ENCODE assay signal across 27 cellular contexts in the genomic region with DNA sequence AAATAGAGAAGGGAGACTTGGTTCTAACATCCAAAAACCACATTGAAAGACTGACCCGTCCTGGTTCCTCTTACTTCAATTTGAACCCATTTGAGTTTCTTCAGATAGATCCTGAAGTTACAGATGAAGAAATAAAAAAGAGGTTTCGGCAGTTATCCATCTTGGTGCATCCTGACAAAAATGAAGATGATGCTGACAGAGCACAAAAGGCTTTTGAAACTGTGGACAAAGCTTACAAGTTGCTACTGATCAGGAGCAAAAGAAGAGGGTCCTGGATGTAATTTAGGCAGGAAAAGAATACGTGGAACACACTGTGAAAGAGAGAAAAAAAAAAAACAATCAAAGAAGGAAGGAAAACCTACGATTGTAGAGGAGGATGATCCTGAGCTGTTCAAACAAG. TPM values are rescaled to one million over a fixed set of nuclear protein-coding genes. Genes with fewer than 3 reads are reported as not detected.
A peak's percentile ranks its signal among the peaks of the same experiment; 100 is the strongest.
DNase-seq lines count a peak whose midpoint lies in the region; ATAC-seq and TF ChIP-seq lines count a peak whose summit lies in the region.
"Had no signal": no experiment of that assay in that cellular context is flagged by ENCODE, and none has a peak within 500 bp of the region (broad histone marks: within the 10 kb centered on the region; RNA-seq: fewer than 3 reads in every experiment).

No MANE protein-coding gene starts in this region.

- BruUV-seq in Caco-2 (replicated peaks; lab: Mats Ljungman, UMichigan), result no TSS peak

- H3K27ac Mint-ChIP-seq in T-helper 2 cell treated with Interferon-gamma antibody and Interleukin-4, amounts not matched to agents 5 μg/mL and 100 μg/mL, for 36 hours, result no peak overlapping the region
- H3K27ac Mint-ChIP-seq in Caco-2 (ENCODE audit: unreplicated experiment) (no peak overlapping the region), nephron progenitor cell (no peak overlapping the region)
- H3K27ac Mint-ChIP-seq: activated CD4-positive, alpha-beta memory T cell treated with anti-CD3 and anti-CD28 coated beads, Interleukin-2, amount 10 ng/mL, durations not matched to agents 7 days and 5 days; immature natural killer cell; memory B cell had no signal

- H2AFZ ChIP-seq in OCI-LY1 (ENCODE audit: low read length) (peak overlapping the region; percentile 48; the same call in 1 of the 2 replicates), fibroblast of lung (ENCODE audit: low read length) (peak overlapping the region; percentile 79)

- H3K9me2 ChIP-seq in OCI-LY1 (ENCODE audit: low read depth, low read length), result no peaks in the 10 kb centered on the region

- H3K27me3 ChIP-seq in Caco-2 (replicated peaks; ENCODE audit: control insufficient read depth, insufficient read depth, low read length) (no peaks in the 10 kb centered on the region), OCI-LY1 (ENCODE audit: insufficient read depth, low read length) (no peaks in the 10 kb centered on the region), fibroblast of lung (ENCODE audit: control insufficient read depth, insufficient read depth, low read length) (no peaks in the 10 kb centered on the region)
- H3K27me3 ChIP-seq: ascending aorta, cardiac muscle cell, right atrium auricular region had no signal

- intact Hi-C loops in Caco-2 (cut with micrococcal nuclease; ENCODE audit: unreplicated experiment), result loop anchor here (10.0 kb wide), 2 partner anchors 385 to 1095 kb away; no protein-coding TSS in a partner anchor

- CTCF ChIA-PET in Caco-2 (lab: Charles Lee), result no interaction called here

- no peaks in the 10 kb centered on the region for H3K36me3 Mint-ChIP-seq in T-helper 2 cell treated with Interferon-gamma antibody and Interleukin-4, amounts not matched to agents 5 μg/mL and 100 μg/mL, for 36 hours (ENCODE audit: low read depth)
- H3K36me3 Mint-ChIP-seq in Caco-2 (ENCODE audit: insufficient read depth, unreplicated experiment) (no peaks in the 10 kb centered on the region), nephron progenitor cell (ENCODE audit: low read depth) (no peaks in the 10 kb centered on the region)
- H3K36me3 Mint-ChIP-seq: CD4-positive, alpha-beta memory T cell; IgD-negative memory B cell; immature natural killer cell; memory B cell had no signal

- H3K36me3 ChIP-seq in Caco-2 (ENCODE audit: control insufficient read depth, insufficient read depth, low read length) (no peaks in the 10 kb centered on the region), OCI-LY1 (ENCODE audit: insufficient read depth, low read length) (no peaks in the 10 kb centered on the region), fibroblast of lung (ENCODE audit: control insufficient read depth, insufficient read depth, low read length) (no peaks in the 10 kb centered on the region)
- H3K36me3 ChIP-seq: ascending aorta, cardiac muscle cell, right atrium auricular region had no signal

- no peaks in the 10 kb centered on the region for H3F3A ChIP-seq in OCI-LY1 (ENCODE audit: insufficient read depth, low read length)

- no peaks in the 10 kb centered on the region for H3K4me1 ChIP-seq in Caco-2
- H3K4me1 ChIP-seq in OCI-LY1 (ENCODE audit: insufficient read depth, low read length, severe bottlenecking), result peaks cover 7% of the 10 kb centered on the region
- no peaks in the 10 kb centered on the region for H3K4me1 ChIP-seq in fibroblast of lung (ENCODE audit: control insufficient read depth, extremely low read depth, insufficient read depth, low read length)
- H3K4me1 ChIP-seq: right atrium auricular region had no signal

- H3K27me3 Mint-ChIP-seq in T-helper 2 cell treated with Interferon-gamma antibody and Interleukin-4, amounts not matched to agents 5 μg/mL and 100 μg/mL, for 36 hours (ENCODE audit: low read depth), result no peaks in the 10 kb centered on the region
- H3K27me3 Mint-ChIP-seq in Caco-2 (ENCODE audit: insufficient read depth, unreplicated experiment) (no peaks in the 10 kb centered on the region), nephron progenitor cell (ENCODE audit: low read depth, poor library complexity) (peaks cover 2% of the 10 kb centered on the region)
- H3K27me3 Mint-ChIP-seq: activated CD4-positive, alpha-beta memory T cell treated with anti-CD3 and anti-CD28 coated beads, Interleukin-2, amount 10 ng/mL, durations not matched to agents 7 days and 5 days; CD4-positive, alpha-beta memory T cell; IgD-negative memory B cell; memory B cell had no signal

- H3K4me3 Mint-ChIP-seq in T-helper 2 cell treated with Interferon-gamma antibody and Interleukin-4, amounts not matched to agents 5 μg/mL and 100 μg/mL, for 36 hours, result peak overlapping the region; percentile 1
- H3K4me3 Mint-ChIP-seq in Caco-2 (ENCODE audit: unreplicated experiment) (peak overlapping the region; percentile 8), nephron progenitor cell (no peak overlapping the region)
- H3K4me3 Mint-ChIP-seq: CD4-positive, alpha-beta memory T cell; immature natural killer cell had no signal

- no peak for TF ChIP-seq CTCF in Caco-2 (IDR thresholded peaks at IDR 0.05; ENCODE audit: insufficient read depth in 1 of 2, low read depth in 1 of 2, low read length in 1 of 2, severe bottlenecking in 1 of 2, unreplicated experiment in 1 of 2)
- TF ChIP-seq CTCF in OCI-LY1 (IDR thresholded peaks at IDR 0.05; ENCODE audit: low read length), result no peak
- TF ChIP-seq CTCF in fibroblast of lung (conservative IDR thresholded peaks at IDR 0.05 in 1 of 2, IDR thresholded peaks at IDR 0.05 in 1 of 2; ENCODE audit: low read depth in 1 of 2, low read length in 2 of 2), result no peak
- no peak for TF ChIP-seq CTCF in nephron progenitor cell (IDR thresholded peaks at IDR 0.05)

- H3K9me3 Mint-ChIP-seq in T-helper 2 cell treated with Interferon-gamma antibody and Interleukin-4, amounts not matched to agents 5 μg/mL and 100 μg/mL, for 36 hours, result no peaks in the 10 kb centered on the region
- H3K9me3 Mint-ChIP-seq in Caco-2 (ENCODE audit: unreplicated experiment), result no peaks in the 10 kb centered on the region
- H3K9me3 Mint-ChIP-seq in nephron progenitor cell, result peaks cover 2% of the 10 kb centered on the region
- H3K9me3 Mint-ChIP-seq: activated CD4-positive, alpha-beta memory T cell treated with anti-CD3 and anti-CD28 coated beads, Interleukin-2, amount 10 ng/mL, durations not matched to agents 7 days and 5 days; CD4-positive, alpha-beta memory T cell; IgD-negative memory B cell; immature natural killer cell; memory B cell had no signal

- no peak for ATAC-seq in GM18870 (IDR thresholded peaks at IDR 0.05; ENCODE audit: unreplicated experiment)
- ATAC-seq: activated CD4-positive, CD25-positive, alpha-beta regulatory T cell treated with anti-CD3 and anti-CD28 coated beads, Interleukin-2, amount 50 U/mL, for 24 hours; GM12878; stimulated activated naive CD8-positive, alpha-beta T cell treated with anti-CD3 and anti-CD28 coated beads, Interleukin-15, Interleukin-2, amounts not matched to agents 100 U/mL and 50 U/mL, for 24 hours had no signal

- H3K4me1 Mint-ChIP-seq in T-helper 2 cell treated with Interferon-gamma antibody and Interleukin-4, amounts not matched to agents 5 μg/mL and 100 μg/mL, for 36 hours (ENCODE audit: low read depth), result peaks cover 5% of the 10 kb centered on the region
- H3K4me1 Mint-ChIP-seq in Caco-2 (ENCODE audit: low read depth, unreplicated experiment) (peaks cover 9% of the 10 kb centered on the region), nephron progenitor cell (no peaks in the 10 kb centered on the region)
- H3K4me1 Mint-ChIP-seq: immature natural killer cell had no signal

- H3K27ac ChIP-seq in OCI-LY1 (ENCODE audit: low read depth, low read length, poor library complexity, severe bottlenecking), result no peak overlapping the region
- H3K27ac ChIP-seq in fibroblast of lung (ENCODE audit: insufficient read depth, low read length), result no peak overlapping the region
- H3K27ac ChIP-seq: ascending aorta, cardiac muscle cell, right atrium auricular region had no signal

- POLR2A ChIA-PET in Caco-2 (lab: Charles Lee), result interaction anchor here (0.6 kb wide), 1 partner anchor 233 kb away, joined by 3 read pairs; no protein-coding TSS in a partner anchor

- no peaks in the 10 kb centered on the region for H4K20me1 ChIP-seq in OCI-LY1 (ENCODE audit: insufficient read depth, low read length)
- H4K20me1 ChIP-seq in fibroblast of lung (ENCODE audit: control insufficient read depth, extremely low read depth, insufficient read depth, low read length), result no peaks in the 10 kb centered on the region

- H3K9me3 ChIP-seq in Caco-2 (no peaks in the 10 kb centered on the region), OCI-LY1 (ENCODE audit: low read length) (0 out of 2 replicates have a peak, but pooled peaks cover 4% of the 10 kb centered on the region), fibroblast of lung (ENCODE audit: control insufficient read depth, insufficient read depth, low read depth, low read length) (no peaks in the 10 kb centered on the region)
- H3K9me3 ChIP-seq: ascending aorta, right atrium auricular region had no signal

- DNase-seq in T-helper 2 cell treated with Interferon-gamma antibody and Interleukin-4, amounts not matched to agents 5 μg/mL and 100 μg/mL, for 36 hours (ENCODE audit: low spot score), result no peak
- DNase-seq in T-helper 2 cell (no peak), Caco-2 (no peak), fibroblast of lung (ENCODE audit: low read depth in 2 of 2) (no peak), nephron progenitor cell (no peak), NCI-H2107 (lab: John Stamatoyannopoulos, UW) (no peak)
- DNase-seq: activated CD4-positive, alpha-beta memory T cell treated with anti-CD3 and anti-CD28 coated beads, Interleukin-2, amount 10 ng/mL, durations not matched to agents 7 days and 5 days; activated effector memory CD4-positive, alpha-beta T cell treated with Interleukin-2 at 50 U/mL for 16 hours; CD4-positive, alpha-beta memory T cell; EL; H7; immature natural killer cell; NCI-H1048; NCI-H1694; posterior cingulate gyrus; stimulated activated CD4-positive, alpha-beta T cell treated with anti-CD3 and anti-CD28 coated beads, Interleukin-1b, Interleukin-23, amount 100 ng/mL, for 48 hours; stimulated activated naive CD8-positive, alpha-beta T cell treated with anti-CD3 and anti-CD28 coated beads, Interleukin-15, Interleukin-2, amounts not matched to agents 100 U/mL and 50 U/mL, for 24 hours had no signal

- H3K4me2 ChIP-seq in OCI-LY1 (ENCODE audit: low read length) (peak overlapping the region; percentile 48), fibroblast of lung (ENCODE audit: extremely low read depth, insufficient read depth, low read length) (no peak overlapping the region)
- H3K4me2 ChIP-seq: smooth muscle cell had no signal

- no peak overlapping the region for H3K9ac ChIP-seq in OCI-LY1 (ENCODE audit: low read length)
- no peak overlapping the region for H3K9ac ChIP-seq in fibroblast of lung (ENCODE audit: insufficient read depth, low read length)

- H3K4me3 ChIP-seq in Caco-2 (ENCODE audit: low read depth, low read length), result no peak overlapping the region
- no peak overlapping the region for H3K4me3 ChIP-seq in OCI-LY1 (ENCODE audit: low read depth, low read length, poor library complexity, severe bottlenecking)
- no peak overlapping the region for H3K4me3 ChIP-seq in fibroblast of lung (replicated peaks in 1 of 4; ENCODE audit: control extremely low read depth in 1 of 4, insufficient read depth in 1 of 4, low read depth in 3 of 4, low read length in 4 of 4)
- H3K4me3 ChIP-seq: ascending aorta, cardiac muscle cell, GM12878, right atrium auricular region, smooth muscle cell had no signal

- H3K79me2 ChIP-seq in OCI-LY1 (ENCODE audit: insufficient read depth, low read length), result no peaks in the 10 kb centered on the region
- no peaks in the 10 kb centered on the region for H3K79me2 ChIP-seq in fibroblast of lung (ENCODE audit: control insufficient read depth, insufficient read depth, low read length)

RNA-seq across cellular contexts. Expression of gene NFKBIA, which starts 25.4 kb away (rescaled TPM):
- 33.4 and 39.9 TPM in 2 replicates for total RNA-seq in Caco-2 (2022)
- 67.9 and 73.4 TPM in 2 replicates for total RNA-seq in fibroblast of lung
- polyA plus RNA-seq in fibroblast of lung, result 17.7 and 26.9 TPM in 2 replicates
- 22.0 and 27.5 TPM in 2 replicates for polyA plus RNA-seq in fibroblast of lung (2012)
- polyA minus RNA-seq in fibroblast of lung (ENCODE audit: low replicate concordance), result 131 and 148 TPM in 2 replicates
